In the genomic region with DNA sequence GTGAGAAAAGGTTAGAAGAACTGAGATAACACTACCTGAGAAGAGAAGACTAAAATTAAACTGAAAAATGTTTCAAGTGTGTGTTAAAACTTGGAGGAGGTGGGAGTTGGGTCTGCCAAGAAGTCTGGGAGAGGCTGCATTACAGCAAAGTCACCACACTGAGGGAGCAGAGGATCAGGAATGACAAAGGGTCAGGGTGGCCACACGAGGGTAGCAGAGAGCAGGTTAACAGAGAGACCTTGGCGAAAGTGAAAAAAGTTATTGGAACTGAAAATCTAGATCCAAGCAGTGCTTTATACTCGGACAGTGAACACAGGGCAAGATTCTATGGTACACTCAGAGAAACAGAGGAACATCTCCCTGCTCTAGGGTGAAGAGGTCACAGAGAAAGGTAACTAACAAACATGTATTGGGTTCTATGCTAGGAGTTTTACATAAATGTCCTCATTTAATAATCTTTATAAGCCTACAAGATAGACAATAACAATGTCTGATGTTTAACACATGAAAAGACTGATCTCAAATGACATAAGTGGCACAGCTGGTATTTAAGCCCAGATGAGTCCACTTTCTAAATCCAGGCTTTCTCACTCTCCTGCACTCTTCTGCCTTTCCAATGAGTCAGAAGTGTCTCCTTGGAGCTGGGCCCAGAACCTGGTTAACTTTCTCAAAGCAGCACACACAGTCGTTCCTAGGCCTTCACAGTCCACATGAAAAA, we compare ENCODE assay signal across 1 cellular context.
TF ChIP-seq lines count a peak whose summit lies in the region.

No MANE protein-coding gene starts in this region.

TF ChIP-seq in SK-N-SH treated with all-trans-retinoic acid at 6 μM for 48 hours, 23 proteins besides CTCF, POLR2A, EP300 and RAD21 (continued from another document):
- TF ChIP-seq, protein P1, sequence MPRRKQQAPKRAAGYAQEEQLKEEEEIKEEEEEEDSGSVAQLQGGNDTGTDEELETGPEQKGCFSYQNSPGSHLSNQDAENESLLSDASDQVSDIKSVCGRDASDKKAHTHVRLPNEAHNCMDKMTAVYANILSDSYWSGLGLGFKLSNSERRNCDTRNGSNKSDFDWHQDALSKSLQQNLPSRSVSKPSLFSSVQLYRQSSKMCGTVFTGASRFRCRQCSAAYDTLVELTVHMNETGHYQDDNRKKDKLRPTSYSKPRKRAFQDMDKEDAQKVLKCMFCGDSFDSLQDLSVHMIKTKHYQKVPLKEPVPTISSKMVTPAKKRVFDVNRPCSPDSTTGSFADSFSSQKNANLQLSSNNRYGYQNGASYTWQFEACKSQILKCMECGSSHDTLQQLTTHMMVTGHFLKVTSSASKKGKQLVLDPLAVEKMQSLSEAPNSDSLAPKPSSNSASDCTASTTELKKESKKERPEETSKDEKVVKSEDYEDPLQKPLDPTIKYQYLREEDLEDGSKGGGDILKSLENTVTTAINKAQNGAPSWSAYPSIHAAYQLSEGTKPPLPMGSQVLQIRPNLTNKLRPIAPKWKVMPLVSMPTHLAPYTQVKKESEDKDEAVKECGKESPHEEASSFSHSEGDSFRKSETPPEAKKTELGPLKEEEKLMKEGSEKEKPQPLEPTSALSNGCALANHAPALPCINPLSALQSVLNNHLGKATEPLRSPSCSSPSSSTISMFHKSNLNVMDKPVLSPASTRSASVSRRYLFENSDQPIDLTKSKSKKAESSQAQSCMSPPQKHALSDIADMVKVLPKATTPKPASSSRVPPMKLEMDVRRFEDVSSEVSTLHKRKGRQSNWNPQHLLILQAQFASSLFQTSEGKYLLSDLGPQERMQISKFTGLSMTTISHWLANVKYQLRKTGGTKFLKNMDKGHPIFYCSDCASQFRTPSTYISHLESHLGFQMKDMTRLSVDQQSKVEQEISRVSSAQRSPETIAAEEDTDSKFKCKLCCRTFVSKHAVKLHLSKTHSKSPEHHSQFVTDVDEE (CRISPR knock-in tag; IDR thresholded peaks at IDR 0.05), result no peak
TF ChIP-seq in SK-N-SH treated with all-trans-retinoic acid at 6 μM for 48 hours: peak in this region for 0.
